Comparison of ENCODE assay signal across 9 cellular contexts in genomic region chr6:27332692-27333641, GRCh38. TPM values are rescaled to one million over a fixed set of nuclear protein-coding genes. Genes with fewer than 3 reads are reported as not detected.
DNase-seq lines count a peak whose midpoint lies in the region; ATAC-seq and TF ChIP-seq lines count a peak whose summit lies in the region.
"Had no signal": no experiment of that assay in that cellular context is flagged by ENCODE, and none has a peak within 500 bp of the region (broad histone marks: within the 10 kb centered on the region; RNA-seq: fewer than 3 reads in every experiment).

No MANE protein-coding gene starts in this region.

- no peak for TF ChIP-seq RAD21 in IMR-90 (IDR thresholded peaks at IDR 0.05; ENCODE audit: low read length)

- H4K20me1 ChIP-seq in IMR-90 (ENCODE audit: insufficient read depth, low read length) = no peaks in the 10 kb centered on the region

- no peak overlapping the region for H2BK120ac ChIP-seq in IMR-90 (ENCODE audit: low read depth, low read length)

- no peaks in the 10 kb centered on the region for H3K79me1 ChIP-seq in IMR-90 (ENCODE audit: low read depth in 1 of 2, low read length in 2 of 2)

- no peak overlapping the region for H4K5ac ChIP-seq in IMR-90 (ENCODE audit: low read depth, low read length)

- no TSS peak for BruUV-seq in IMR-90 (replicated peaks; lab: Mats Ljungman, UMichigan)

- no peak overlapping the region for H2BK5ac ChIP-seq in IMR-90 (ENCODE audit: low read depth, low read length, poor library complexity, severe bottlenecking)

- dilution Hi-C loops in IMR-90 (cut with HindIII; ENCODE audit: low sequenced_read_pairs, unreplicated experiment) = no loop called here

- no peak overlapping the region for H3K4ac ChIP-seq in IMR-90 (ENCODE audit: low read depth, low read length)

- no peaks in the 10 kb centered on the region for H3K9me3 ChIP-seq in IMR-90 (ENCODE audit: control insufficient read depth, insufficient read depth, low read length)
- H3K9me3 ChIP-seq in naive thymus-derived CD4-positive, alpha-beta T cell (ENCODE audit: control insufficient read depth in 2 of 3, low read length in 3 of 3) = no peaks in the 10 kb centered on the region

- peak overlapping the region; percentile 98 for H3K4me2 ChIP-seq in IMR-90 (ENCODE audit: low read depth, low read length)

- ATAC-seq in IMR-90 (ENCODE audit: low read depth) = peak; percentile 87
- peak; percentile 74 for ATAC-seq in naive thymus-derived CD4-positive, alpha-beta T cell
- ATAC-seq in GM19463 (IDR thresholded peaks at IDR 0.05; ENCODE audit: unreplicated experiment) = no peak
- no peak for ATAC-seq in HG03520 (IDR thresholded peaks at IDR 0.05; ENCODE audit: unreplicated experiment)

- no peak overlapping the region for H2AK5ac ChIP-seq in IMR-90 (ENCODE audit: low read depth, low read length)

- no peaks in the 10 kb centered on the region for H3K4me1 ChIP-seq in IMR-90 (ENCODE audit: control insufficient read depth, insufficient read depth, low read length)
- peaks cover 0 to 3% of the 10 kb centered on the region in 2 donors for H3K4me1 ChIP-seq in naive thymus-derived CD4-positive, alpha-beta T cell (ENCODE audit: control insufficient read depth in 2 of 2, insufficient read depth in 2 of 2, low read length in 2 of 2)

- no peaks in the 10 kb centered on the region for H3K9me1 ChIP-seq in IMR-90 (ENCODE audit: insufficient read depth, low read length)

- H3K27ac Mint-ChIP-seq in T-helper 1 cell treated with Interleukin-12 subunit alpha and Interleukin-12 subunit beta and Interleukin-4 antibody, amounts not matched to agents 30 μg/mL and 1 μg/mL, for 36 hours = peak overlapping the region; percentile 70
- H3K27ac Mint-ChIP-seq in naive thymus-derived CD4-positive, alpha-beta T cell = peak overlapping the region; percentile 0 to 97 (median 84)

- POLR2A ChIA-PET in IMR-90 (lab: Charles Lee; ENCODE audit: unreplicated experiment) = no interaction called here
- POLR2A ChIA-PET in naive thymus-derived CD4-positive, alpha-beta T cell (lab: Charles Lee) = interaction anchor here (0.7 kb wide), 1 partner anchor 495 kb away, joined by 3 read pairs; no protein-coding TSS in a partner anchor

- H2AFZ ChIP-seq in IMR-90 (replicated peaks; ENCODE audit: low read length, poor library complexity) = no peak overlapping the region

- H3K14ac ChIP-seq in IMR-90 (replicated peaks; ENCODE audit: low read depth, low read length) = no peak overlapping the region

- WGBS in IMR-90 (ENCODE audit: extremely low coverage in 2 of 2, insufficient read length in 1 of 2), 2 experiments = 21% methylated on average over 10 of the region's 32 CpGs; no CpG with 5 or more reads in 1 of the 2 experiments

- H3K27me3 Mint-ChIP-seq in T-helper 1 cell treated with Interleukin-12 subunit alpha and Interleukin-12 subunit beta and Interleukin-4 antibody, amounts not matched to agents 30 μg/mL and 1 μg/mL, for 36 hours (ENCODE audit: low read depth) = peaks cover 28% of the 10 kb centered on the region
- peaks cover 21 to 53% (median 25%) of the 10 kb centered on the region in 5 donors for H3K27me3 Mint-ChIP-seq in naive thymus-derived CD4-positive, alpha-beta T cell

- no peak overlapping the region for H4K91ac ChIP-seq in IMR-90 (ENCODE audit: insufficient read depth, low read depth, low read length)

- H3K18ac ChIP-seq in IMR-90 (ENCODE audit: low read depth, low read length) = no peak overlapping the region

- intact Hi-C loops in IMR-90 (cut with micrococcal nuclease) = no loop called here
- intact Hi-C loops in naive thymus-derived CD4-positive, alpha-beta T cell (cut with micrococcal nuclease) = loop anchor here in 1 of 2 donors (1.0 to 5.0 kb wide), 7 partner anchors 21 to 419 kb away; partner anchors contain the start of genes POM121L2 and ZNF391

- no peak overlapping the region for H3K27ac ChIP-seq in IMR-90 (ENCODE audit: insufficient read depth, low read length)
- no peak overlapping the region for H3K27ac ChIP-seq in naive thymus-derived CD4-positive, alpha-beta T cell (ENCODE audit: low read depth, low read length)

- CTCF ChIA-PET in IMR-90 (lab: Yijun Ruan, JAX) = interaction anchor here (0.7 kb wide), 1 partner anchor 32 kb away, joined by 3 read pairs; no protein-coding TSS in a partner anchor
- CTCF ChIA-PET in naive thymus-derived CD4-positive, alpha-beta T cell (lab: Charles Lee) = interaction anchor here (0.6 kb wide), 1 partner anchor 1688 kb away, joined by 3 read pairs; no protein-coding TSS in a partner anchor

- H3K9ac ChIP-seq in IMR-90 (ENCODE audit: low read depth, low read length) = no peak overlapping the region

- no peak overlapping the region for H3K56ac ChIP-seq in IMR-90 (ENCODE audit: extremely low read depth, insufficient read depth, low read length)

- H3K4me3 ChIP-seq in IMR-90 (ENCODE audit: insufficient read depth, low read depth, low read length) = peak overlapping the region; percentile 68
- peak overlapping the region; percentile 60 for H3K4me3 ChIP-seq in naive thymus-derived CD4-positive, alpha-beta T cell (ENCODE audit: low read length)

- H2BK20ac ChIP-seq in IMR-90 (ENCODE audit: low read depth, low read length) = no peak overlapping the region

- no peak for TF ChIP-seq POLR2A in IMR-90 (IDR thresholded peaks at IDR 0.05; ENCODE audit: low read depth, low read length)

- no peak for TF ChIP-seq CTCF in IMR-90 (conservative IDR thresholded peaks at IDR 0.05; ENCODE audit: low read depth, low read length)

- H3K27me3 ChIP-seq in IMR-90 (ENCODE audit: control insufficient read depth, insufficient read depth, low read length) = no peaks in the 10 kb centered on the region
- peaks cover 0 to 8% of the 10 kb centered on the region in 2 donors for H3K27me3 ChIP-seq in naive thymus-derived CD4-positive, alpha-beta T cell (ENCODE audit: control insufficient read depth in 2 of 2, insufficient read depth in 2 of 2, low read length in 2 of 2)

- in situ Hi-C loops in IMR-90 (cut with MboI; ENCODE audit: low sequenced_read_pairs) = no loop called here

- peak overlapping the region; percentile 80 for H3K4me3 Mint-ChIP-seq in T-helper 1 cell treated with Interleukin-12 subunit alpha and Interleukin-12 subunit beta and Interleukin-4 antibody, amounts not matched to agents 30 μg/mL and 1 μg/mL, for 36 hours
- peak overlapping the region; percentile 67 to 94 (median 87) for H3K4me3 Mint-ChIP-seq in naive thymus-derived CD4-positive, alpha-beta T cell

- peaks cover 14% of the 10 kb centered on the region for H3K9me3 Mint-ChIP-seq in T-helper 1 cell treated with Interleukin-12 subunit alpha and Interleukin-12 subunit beta and Interleukin-4 antibody, amounts not matched to agents 30 μg/mL and 1 μg/mL, for 36 hours
- H3K9me3 Mint-ChIP-seq in naive thymus-derived CD4-positive, alpha-beta T cell = peaks cover 0 to 40% (median 4%) of the 10 kb centered on the region in 11 donors

- H3K4me1 Mint-ChIP-seq in T-helper 1 cell treated with Interleukin-12 subunit alpha and Interleukin-12 subunit beta and Interleukin-4 antibody, amounts not matched to agents 30 μg/mL and 1 μg/mL, for 36 hours (ENCODE audit: low read depth) = peaks cover 10% of the 10 kb centered on the region
- H3K4me1 Mint-ChIP-seq in naive thymus-derived CD4-positive, alpha-beta T cell = peaks cover 7 to 21% (median 13%) of the 10 kb centered on the region in 7 donors

- H3K36me3 ChIP-seq in IMR-90 (ENCODE audit: control insufficient read depth, insufficient read depth, low read length) = no peaks in the 10 kb centered on the region
- no peaks in the 10 kb centered on the region for H3K36me3 ChIP-seq in naive thymus-derived CD4-positive, alpha-beta T cell (ENCODE audit: control insufficient read depth in 2 of 3, insufficient read depth in 3 of 3, low read length in 3 of 3)

- peak; percentile 68 for DNase-seq in DMS114 treated with DMSO at 0.1 percent for 48 hours (lab: John Stamatoyannopoulos, UW; ENCODE audit: unreplicated experiment)
- DNase-seq in IMR-90 = peak; percentile 71
- peak; percentile 47 for DNase-seq in central memory CD4-positive, alpha-beta T cell
- DNase-seq in naive thymus-derived CD4-positive, alpha-beta T cell = peak in 8 of 9 donors; percentile 18 to 79 (median 68)
- DNase-seq in NOMO-1 (lab: John Stamatoyannopoulos, UW; ENCODE audit: unreplicated experiment in 2 of 2) = no peak

- no peak overlapping the region for H3K23ac ChIP-seq in IMR-90 (ENCODE audit: low read depth, low read length)

- H3K36me3 Mint-ChIP-seq in T-helper 1 cell treated with Interleukin-12 subunit alpha and Interleukin-12 subunit beta and Interleukin-4 antibody, amounts not matched to agents 30 μg/mL and 1 μg/mL, for 36 hours (ENCODE audit: low read depth) = no peaks in the 10 kb centered on the region
- H3K36me3 Mint-ChIP-seq in naive thymus-derived CD4-positive, alpha-beta T cell = peaks cover 0 to 11% (median 0%) of the 10 kb centered on the region in 5 donors

- H4K8ac ChIP-seq in IMR-90 (ENCODE audit: low read depth in 2 of 2, low read length in 2 of 2) = no peak overlapping the region

- no peak overlapping the region for H2BK15ac ChIP-seq in IMR-90 (ENCODE audit: low read depth, low read length)

- H2AK9ac ChIP-seq in IMR-90 (replicated peaks; ENCODE audit: low read depth, low read length, poor library complexity) = no peak overlapping the region

TF ChIP-seq in IMR-90, 13 proteins besides CTCF, POLR2A, EP300 and RAD21:
- TF ChIP-seq FOS (IDR thresholded peaks at IDR 0.05; ENCODE audit: low read depth, low read length) (peak; percentile 57), ELK1 (IDR thresholded peaks at IDR 0.05; ENCODE audit: borderline replicate concordance, low read depth, low read length) (no peak)

RNA-seq across cellular contexts. Expression of gene POM121L2, which starts 20.9 kb away (rescaled TPM):
- total RNA-seq in IMR-90 (2012; rRNA removed) = not detected in 2 replicates
- polyA plus RNA-seq in IMR-90 (2012; rRNA removed) = not detected in 2 replicates
- not detected in 2 replicates for polyA plus RNA-seq in IMR-90 (2012; cell fraction: cytosol; rRNA removed)
- polyA plus RNA-seq in IMR-90 (2012; cell fraction: nucleus; rRNA removed; ENCODE audit: low replicate concordance) = not detected in 2 replicates
- not detected for total RNA-seq in naive thymus-derived CD4-positive, alpha-beta T cell
- polyA plus RNA-seq in naive thymus-derived CD4-positive, alpha-beta T cell = not detected
- total RNA-seq: T-helper 2 cell treated with Interferon-gamma antibody and Interleukin-4, amounts not matched to agents 100 ng/mL and 5 ng/mL, for 36 hours had no signal

RNA-seq across cellular contexts. Expression of gene ZNF391, which starts 55.6 kb away (rescaled TPM):
- 0.18 and 0.28 TPM in 2 replicates for total RNA-seq in IMR-90 (2012; rRNA removed)
- polyA plus RNA-seq in IMR-90 (2012; rRNA removed) = 0.20 and 0.22 TPM in 2 replicates
- 0.01 and 0.06 TPM in 2 replicates for polyA plus RNA-seq in IMR-90 (2012; cell fraction: cytosol; rRNA removed)
- polyA plus RNA-seq in IMR-90 (2012; cell fraction: nucleus; rRNA removed; ENCODE audit: low replicate concordance) = 0.03 and 0.16 TPM in 2 replicates
- 1 to 10 TPM in 4 of 5 experiments, under 1 TPM in 1; 0.19 to 5.7 (median 3.3) TPM for total RNA-seq in naive thymus-derived CD4-positive, alpha-beta T cell
- polyA plus RNA-seq in naive thymus-derived CD4-positive, alpha-beta T cell = 1 to 10 TPM; 3.4 to 3.9 TPM

Comparison
In these comparisons a context has a peak if more than half of its experiments do, and no peak if none do; other contexts are left out.
1. DNase-seq: peak in DMS114 treated with DMSO at 0.1 percent for 48 hours (single experiment), IMR-90 (single experiment), central memory CD4-positive, alpha-beta T cell (single experiment) and naive thymus-derived CD4-positive, alpha-beta T cell (8 of 9); none in NOMO-1 (0 of 2).
2. ATAC-seq: peak in IMR-90 (single experiment) and naive thymus-derived CD4-positive, alpha-beta T cell (single experiment); none in GM19463 (single experiment) and HG03520 (single experiment).